ENCODE assay signal across 17 cellular contexts in genomic region chr11:45158891-45159605, GRCh38. TPM values are rescaled to one million over a fixed set of nuclear protein-coding genes. Genes with fewer than 3 reads are reported as not detected.
DNase-seq lines count a peak whose midpoint lies in the region; ATAC-seq, FAIRE-seq and TF ChIP-seq lines count a peak whose summit lies in the region.
"Had no signal": no experiment of that assay in that cellular context is flagged by ENCODE, and none has a peak within 500 bp of the region (broad histone marks: within the 10 kb centered on the region; RNA-seq: fewer than 3 reads in every experiment).

No MANE protein-coding gene starts in this region.

- H3K9me3 ChIP-seq in right atrium auricular region (no peaks in the 10 kb centered on the region), uterus (no peaks in the 10 kb centered on the region), BE2C (no peaks in the 10 kb centered on the region)
- H3K9me3 ChIP-seq: neutrophil had no signal

- H3K4me3 ChIP-seq in right atrium auricular region (no peak overlapping the region), rectal smooth muscle tissue (ENCODE audit: low read length) (no peak overlapping the region), uterus (no peak overlapping the region), BE2C (ENCODE audit: low read depth, low read length) (no peak overlapping the region)
- H3K4me3 ChIP-seq: K562 had no signal

- no peaks in the 10 kb centered on the region for H3K36me3 Mint-ChIP-seq in brain
- H3K36me3 Mint-ChIP-seq in activated T-helper 17 cell treated with anti-CD3 and anti-CD28 coated beads, Interleukin-2, amount 50 U/mL, for 72 hours (ENCODE audit: low read depth) = no peaks in the 10 kb centered on the region

- H3K36me3 ChIP-seq in right atrium auricular region (no peaks in the 10 kb centered on the region), rectal smooth muscle tissue (ENCODE audit: control insufficient read depth, insufficient read depth, low read length) (no peaks in the 10 kb centered on the region), uterus (no peaks in the 10 kb centered on the region), BE2C (no peaks in the 10 kb centered on the region)
- H3K36me3 ChIP-seq: neutrophil had no signal

- H3K27ac ChIP-seq in right atrium auricular region (peak overlapping the region; percentile 60 to 87), rectal smooth muscle tissue (ENCODE audit: low read depth, low read length) (peak overlapping the region; percentile 83), uterus (peak overlapping the region; percentile 75 to 82)
- H3K27ac ChIP-seq: neutrophil had no signal

- FAIRE-seq in D721Med (lab: Jason Lieb, UNC) = no peak
- FAIRE-seq: K562 had no signal

- H3K27me3 ChIP-seq in right atrium auricular region = no peaks in the 10 kb centered on the region
- H3K27me3 ChIP-seq in rectal smooth muscle tissue (ENCODE audit: control insufficient read depth, insufficient read depth, low read length) = no peaks in the 10 kb centered on the region
- no peaks in the 10 kb centered on the region for H3K27me3 ChIP-seq in uterus
- no peaks in the 10 kb centered on the region for H3K27me3 ChIP-seq in BE2C
- H3K27me3 ChIP-seq: neutrophil had no signal

- peak overlapping the region in 4 of 5 experiments; percentile 48 to 95 (median 88) for H3K27ac Mint-ChIP-seq in brain
- no peak overlapping the region for H3K27ac Mint-ChIP-seq in activated T-helper 17 cell treated with anti-CD3 and anti-CD28 coated beads, Interleukin-2, amount 50 U/mL, for 72 hours
- H3K27ac Mint-ChIP-seq: activated naive CD4-positive, alpha-beta T cell treated with anti-CD3 and anti-CD28 coated beads for 36 hours; stimulated activated memory B cell treated with anti-CD40 and anti-IgM and Interleukin-4, amounts not matched to agents 10 μg/mL and 1 μg/mL and 100 μg/mL, for 72 hours had no signal

- H3K4me3 Mint-ChIP-seq in brain = peak overlapping the region in 1 of 5 experiments; percentile 35
- H3K4me3 Mint-ChIP-seq in activated T-helper 17 cell treated with anti-CD3 and anti-CD28 coated beads, Interleukin-2, amount 50 U/mL, for 72 hours = no peak overlapping the region
- H3K4me3 Mint-ChIP-seq: activated naive CD4-positive, alpha-beta T cell treated with anti-CD3 and anti-CD28 coated beads for 36 hours; stimulated activated memory B cell treated with anti-CD40 and anti-IgM and Interleukin-4, amounts not matched to agents 10 μg/mL and 1 μg/mL and 100 μg/mL, for 72 hours had no signal

- DNase-seq in right atrium auricular region (ENCODE audit: low spot score) (no peak), uterus (peak in 1 of 2 donors; percentile 42), D721Med (ENCODE audit: insufficient read length, low spot score) (no peak), BE2C (no peak)
- DNase-seq: activated CD4-positive, CD25-positive, alpha-beta regulatory T cell treated with anti-CD3 and anti-CD28 coated beads, Interleukin-2, amount 50 U/mL, for 72 hours; activated CD8-positive, alpha-beta memory T cell treated with anti-CD3 and anti-CD28 coated beads, Interleukin-2, amount 50 U/mL, for 48 hours; activated naive CD4-positive, alpha-beta T cell treated with anti-CD3 and anti-CD28 coated beads for 36 hours; effector CD8-positive, alpha-beta T cell; NCI-H1105; NCI-H2227 treated with DMSO at 0.1 percent for 48 hours; SHP77 treated with DMSO at 0.1 percent for 48 hours had no signal

- peaks cover 81% of the 10 kb centered on the region for H3K4me1 Mint-ChIP-seq in brain
- H3K4me1 Mint-ChIP-seq in activated T-helper 17 cell treated with anti-CD3 and anti-CD28 coated beads, Interleukin-2, amount 50 U/mL, for 72 hours = peaks cover 4% of the 10 kb centered on the region

- TF ChIP-seq CTCF in brain (conservative IDR thresholded peaks at IDR 0.05) (no peak), right atrium auricular region (IDR thresholded peaks at IDR 0.05) (no peak), uterus (IDR thresholded peaks at IDR 0.05) (no peak), D721Med (IDR thresholded peaks at IDR 0.05; ENCODE audit: insufficient read depth, missing control alignments) (no peak), BE2C (IDR thresholded peaks at IDR 0.05; ENCODE audit: low read depth, low read length) (no peak)

- peaks cover 0 to 2% (median 0%) of the 10 kb centered on the region in 5 experiments for H3K9me3 Mint-ChIP-seq in brain
- H3K9me3 Mint-ChIP-seq in activated T-helper 17 cell treated with anti-CD3 and anti-CD28 coated beads, Interleukin-2, amount 50 U/mL, for 72 hours = no peaks in the 10 kb centered on the region
- H3K9me3 Mint-ChIP-seq: activated naive CD4-positive, alpha-beta T cell treated with anti-CD3 and anti-CD28 coated beads for 36 hours; stimulated activated memory B cell treated with anti-CD40 and anti-IgM and Interleukin-4, amounts not matched to agents 10 μg/mL and 1 μg/mL and 100 μg/mL, for 72 hours had no signal

- no peak for ATAC-seq in activated T-helper 17 cell treated with anti-CD3 and anti-CD28 coated beads, Interleukin-2, amount 50 U/mL, for 72 hours (replicated peaks)

- intact Hi-C loops in uterus (cut with DNase I; ENCODE audit: low total_unique reads) = no loop called here

- no peak for TF ChIP-seq POLR2A in uterus (IDR thresholded peaks at IDR 0.05)

- H3K9ac ChIP-seq in rectal smooth muscle tissue (ENCODE audit: low read length) = no peak overlapping the region

- H3K4me1 ChIP-seq in right atrium auricular region (peaks cover 0 to 89% of the 10 kb centered on the region in 2 donors), rectal smooth muscle tissue (ENCODE audit: control insufficient read depth, insufficient read depth, low read length) (peaks cover 32% of the 10 kb centered on the region), uterus (peaks cover 8 to 26% of the 10 kb centered on the region in 2 donors), BE2C (no peaks in the 10 kb centered on the region; the same call in 1 of the 2 replicates)

- H3K27me3 Mint-ChIP-seq in brain = no peaks in the 10 kb centered on the region
- H3K27me3 Mint-ChIP-seq in activated T-helper 17 cell treated with anti-CD3 and anti-CD28 coated beads, Interleukin-2, amount 50 U/mL, for 72 hours = no peaks in the 10 kb centered on the region
- H3K27me3 Mint-ChIP-seq: stimulated activated memory B cell treated with anti-CD40 and anti-IgM and Interleukin-4, amounts not matched to agents 10 μg/mL and 1 μg/mL and 100 μg/mL, for 72 hours had no signal

RNA-seq across cellular contexts. Expression of gene PRDM11, which starts 12.6 kb away (rescaled TPM):
- 4.2 TPM for polyA plus RNA-seq in brain (ENCODE audit: insufficient read depth, low read depth, low replicate concordance)
- total RNA-seq in right atrium auricular region (10 to 100 TPM; 13.5 to 27.6 TPM), uterus (100 to 1,000 TPM in 1 of 4 donors, 10 to 100 TPM in 2, 1 to 10 TPM in 1; 7.4 to 318 (median 58.5) TPM)
- 5.9 TPM for polyA plus RNA-seq in BE2C (2012; ENCODE audit: insufficient read depth, insufficient read length, low read depth)
- 1 to 10 TPM in 1 of 2 donors, under 1 TPM in 1; 0.40 to 2.0 TPM for total RNA-seq in activated T-helper 17 cell treated with anti-CD3 and anti-CD28 coated beads, Interleukin-2, amount 50 U/mL, for 72 hours
